Comparison of ENCODE assay signal across 1 cellular context in the genomic region with DNA sequence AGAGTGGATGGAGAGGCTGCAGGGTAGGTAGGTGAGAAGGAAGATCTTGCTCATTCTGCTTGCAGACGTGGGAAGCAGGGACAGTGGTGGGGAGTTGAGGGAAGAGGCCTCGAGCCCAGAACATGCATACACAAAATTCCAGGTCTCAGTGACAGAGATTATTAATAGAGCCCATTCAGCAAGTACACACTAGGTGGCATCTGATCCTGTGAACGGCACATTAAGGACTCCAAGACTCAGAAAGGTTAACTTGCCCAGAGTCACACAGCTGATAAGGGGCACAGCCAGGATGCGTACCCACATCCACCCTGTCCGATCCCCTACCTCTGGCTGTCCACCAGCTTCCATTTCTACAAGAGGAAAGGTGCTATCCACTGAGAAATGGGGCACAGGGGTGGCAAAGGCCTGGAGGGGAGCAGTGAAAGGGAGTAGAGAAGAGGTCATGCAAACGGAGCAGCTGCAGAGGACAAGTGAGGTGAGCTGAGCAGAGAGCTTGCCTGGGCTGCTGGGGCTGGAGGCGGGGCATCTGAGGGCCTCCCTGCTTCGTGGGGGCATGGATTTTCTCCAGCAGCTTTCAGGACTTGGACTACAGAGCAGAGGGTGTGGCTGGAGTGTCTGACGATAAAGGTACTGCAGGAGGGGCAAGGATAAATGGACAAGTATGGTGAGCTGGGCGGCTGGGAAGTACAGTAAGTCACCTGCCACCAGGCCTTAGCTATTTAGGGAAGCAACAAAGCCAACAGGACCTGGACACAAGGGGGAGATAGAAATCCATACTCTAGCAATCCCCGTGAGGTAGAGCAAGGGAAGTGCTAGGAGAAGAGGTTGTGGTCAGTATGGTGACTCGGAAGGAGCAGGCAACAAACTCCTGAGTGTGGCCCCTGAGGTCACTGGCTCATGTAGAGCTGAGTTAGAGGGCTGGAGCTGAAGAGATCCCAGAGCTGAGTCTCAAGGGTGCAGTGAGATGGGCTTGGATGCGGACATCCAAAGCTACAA.
TF ChIP-seq lines count a peak whose summit lies in the region.

No MANE protein-coding gene starts in this region.

TF ChIP-seq in IMR-90, 13 proteins besides CTCF, POLR2A, EP300 and RAD21:
- TF ChIP-seq MXI1 (IDR thresholded peaks at IDR 0.05; ENCODE audit: borderline replicate concordance, low read depth, low read length): no peak
- no peak for TF ChIP-seq BHLHE40 (IDR thresholded peaks at IDR 0.05; ENCODE audit: low read depth, low read length)
- TF ChIP-seq, protein P1, sequence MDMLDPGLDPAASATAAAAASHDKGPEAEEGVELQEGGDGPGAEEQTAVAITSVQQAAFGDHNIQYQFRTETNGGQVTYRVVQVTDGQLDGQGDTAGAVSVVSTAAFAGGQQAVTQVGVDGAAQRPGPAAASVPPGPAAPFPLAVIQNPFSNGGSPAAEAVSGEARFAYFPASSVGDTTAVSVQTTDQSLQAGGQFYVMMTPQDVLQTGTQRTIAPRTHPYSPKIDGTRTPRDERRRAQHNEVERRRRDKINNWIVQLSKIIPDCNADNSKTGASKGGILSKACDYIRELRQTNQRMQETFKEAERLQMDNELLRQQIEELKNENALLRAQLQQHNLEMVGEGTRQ (IDR thresholded peaks at IDR 0.05; ENCODE audit: low read depth, low read length): no peak
- no peak for TF ChIP-seq CHD1 (IDR thresholded peaks at IDR 0.05; ENCODE audit: low read depth, low read length)
- no peak for TF ChIP-seq MAZ (IDR thresholded peaks at IDR 0.05; ENCODE audit: borderline replicate concordance, low read depth, low read length)
- no peak for TF ChIP-seq RCOR1 (IDR thresholded peaks at IDR 0.05; ENCODE audit: insufficient replicate concordance, low read length)
- TF ChIP-seq, protein P2, sequence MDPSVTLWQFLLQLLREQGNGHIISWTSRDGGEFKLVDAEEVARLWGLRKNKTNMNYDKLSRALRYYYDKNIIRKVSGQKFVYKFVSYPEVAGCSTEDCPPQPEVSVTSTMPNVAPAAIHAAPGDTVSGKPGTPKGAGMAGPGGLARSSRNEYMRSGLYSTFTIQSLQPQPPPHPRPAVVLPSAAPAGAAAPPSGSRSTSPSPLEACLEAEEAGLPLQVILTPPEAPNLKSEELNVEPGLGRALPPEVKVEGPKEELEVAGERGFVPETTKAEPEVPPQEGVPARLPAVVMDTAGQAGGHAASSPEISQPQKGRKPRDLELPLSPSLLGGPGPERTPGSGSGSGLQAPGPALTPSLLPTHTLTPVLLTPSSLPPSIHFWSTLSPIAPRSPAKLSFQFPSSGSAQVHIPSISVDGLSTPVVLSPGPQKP (IDR thresholded peaks at IDR 0.05; ENCODE audit: borderline replicate concordance, low read depth, low read length): no peak
- TF ChIP-seq MAFK (IDR thresholded peaks at IDR 0.05; ENCODE audit: low read depth, low read length): no peak
- TF ChIP-seq CEBPB (IDR thresholded peaks at IDR 0.05; ENCODE audit: low read depth, low read length): no peak
- TF ChIP-seq FOS (IDR thresholded peaks at IDR 0.05; ENCODE audit: low read depth, low read length): no peak
- TF ChIP-seq RFX5 (IDR thresholded peaks at IDR 0.05; ENCODE audit: low read depth, low read length): no peak
- no peak for TF ChIP-seq NFE2L2 (IDR thresholded peaks at IDR 0.05; ENCODE audit: low read depth, low read length)
- TF ChIP-seq SMC3 (IDR thresholded peaks at IDR 0.05; ENCODE audit: low read depth, low read length): no peak
